ENCODE assay signal across 8 cellular contexts in genomic region chr1:182603646-182604127, GRCh38. TPM values are rescaled to one million over a fixed set of nuclear protein-coding genes. Genes with fewer than 3 reads are reported as not detected.
A peak's percentile ranks its signal among the peaks of the same experiment; 100 is the strongest.
DNase-seq lines count a peak whose midpoint lies in the region; ATAC-seq and TF ChIP-seq lines count a peak whose summit lies in the region.

No MANE protein-coding gene starts in this region.

- DNase-seq in SJSA1 (ENCODE audit: low read depth in 1 of 2, low spot score in 2 of 2) = no peak
- DNase-seq in suprapubic skin (ENCODE audit: low spot score in 2 of 2) = peak in 1 of 2 donors; percentile 71
- no peak for DNase-seq in ureter (ENCODE audit: low spot score)
- DNase-seq in activated T-helper 1 cell treated with anti-CD3 and anti-CD28 coated beads, Interleukin-12 subunit alpha, Interleukin-12 subunit beta, Interleukin-2, Interleukin-4 antibody, amounts not matched to agents 30 ng/mL and 10 ng/mL and 1 ng/mL, durations not matched to agents 14 hours and 24 hours and 36 hours (ENCODE audit: low spot score) = no peak

- H3K9ac ChIP-seq in iPS-18a (ENCODE audit: low read length) = peak overlapping the region; percentile 27

- no peaks in the 10 kb centered on the region for H3K9me2 ChIP-seq in DOHH2 (replicated peaks; ENCODE audit: control insufficient read depth, low read length)

- H3K4me1 Mint-ChIP-seq in activated T-helper 1 cell treated with anti-CD3 and anti-CD28 coated beads, Interleukin-12 subunit alpha, Interleukin-12 subunit beta, Interleukin-2, Interleukin-4 antibody, amounts not matched to agents 30 ng/mL and 10 ng/mL and 1 ng/mL, durations not matched to agents 14 hours and 24 hours and 36 hours (ENCODE audit: low read depth) = peaks cover 45% of the 10 kb centered on the region

- H3K4me1 ChIP-seq in DOHH2 (ENCODE audit: control insufficient read depth, low read length) = peaks cover 62% of the 10 kb centered on the region
- peaks cover 39% of the 10 kb centered on the region for H3K4me1 ChIP-seq in SJSA1 (replicated peaks)
- peaks cover 26% of the 10 kb centered on the region for H3K4me1 ChIP-seq in iPS-18a (ENCODE audit: control insufficient read depth, low read depth, low read length)
- H3K4me1 ChIP-seq in suprapubic skin = peaks cover 38% of the 10 kb centered on the region

- peaks cover 54% of the 10 kb centered on the region for H3K36me3 ChIP-seq in DOHH2 (ENCODE audit: control insufficient read depth, low read length)
- peaks cover 37% of the 10 kb centered on the region for H3K36me3 ChIP-seq in SJSA1
- peaks cover 13% of the 10 kb centered on the region for H3K36me3 ChIP-seq in iPS-18a (ENCODE audit: control insufficient read depth, low read depth, low read length)
- H3K36me3 ChIP-seq in suprapubic skin = peaks cover 8% of the 10 kb centered on the region

- no peaks in the 10 kb centered on the region for H3K27me3 ChIP-seq in DOHH2 (ENCODE audit: control insufficient read depth, low read length)
- no peaks in the 10 kb centered on the region for H3K27me3 ChIP-seq in SJSA1 (replicated peaks)
- H3K27me3 ChIP-seq in iPS-18a (ENCODE audit: control insufficient read depth, insufficient read depth, low read length) = peaks cover 41% of the 10 kb centered on the region
- H3K27me3 ChIP-seq in suprapubic skin = no peaks in the 10 kb centered on the region

- H4K20me1 ChIP-seq in DOHH2 (ENCODE audit: control insufficient read depth, insufficient read depth, low read depth, low read length) = peaks cover 24% of the 10 kb centered on the region

- peak overlapping the region; percentile 95 for H3K4me2 ChIP-seq in DOHH2 (ENCODE audit: low read length)

- H3K27ac ChIP-seq in DOHH2 (ENCODE audit: low read depth, low read length) (peak overlapping the region; percentile 61), SJSA1 (peak overlapping the region; percentile 13; the same call in 1 of the 2 replicates), iPS-18a (ENCODE audit: low read length) (no peak overlapping the region), suprapubic skin (peak overlapping the region; percentile 39)

- no peaks in the 10 kb centered on the region for H3K9me3 ChIP-seq in DOHH2 (ENCODE audit: control insufficient read depth, insufficient read depth, low read length)
- no peaks in the 10 kb centered on the region for H3K9me3 ChIP-seq in SJSA1 (replicated peaks)
- no peaks in the 10 kb centered on the region for H3K9me3 ChIP-seq in iPS-18a (ENCODE audit: control insufficient read depth, low read depth, low read length)
- H3K9me3 ChIP-seq in suprapubic skin = no peaks in the 10 kb centered on the region

- intact Hi-C loops in activated T-helper 1 cell treated with anti-CD3 and anti-CD28 coated beads, Interleukin-12 subunit alpha, Interleukin-12 subunit beta, Interleukin-2, Interleukin-4 antibody, amounts not matched to agents 30 ng/mL and 10 ng/mL and 1 ng/mL, durations not matched to agents 14 hours and 24 hours and 36 hours (cut with micrococcal nuclease) = loop anchor here (1.0 to 10.0 kb wide), 10 partner anchors 12 to 869 kb away; partner anchors contain the start of genes DHX9 and SMG7

- peaks cover 18% of the 10 kb centered on the region for H3F3A ChIP-seq in DOHH2 (ENCODE audit: control insufficient read depth, insufficient read depth)

- no peak overlapping the region for H3K27ac Mint-ChIP-seq in activated T-helper 1 cell treated with anti-CD3 and anti-CD28 coated beads, Interleukin-12 subunit alpha, Interleukin-12 subunit beta, Interleukin-2, Interleukin-4 antibody, amounts not matched to agents 30 ng/mL and 10 ng/mL and 1 ng/mL, durations not matched to agents 14 hours and 24 hours and 36 hours

- H3K79me2 ChIP-seq in DOHH2 (ENCODE audit: control insufficient read depth, low read length) = peaks cover 45% of the 10 kb centered on the region

- no peaks in the 10 kb centered on the region for H3K9me3 Mint-ChIP-seq in activated T-helper 1 cell treated with anti-CD3 and anti-CD28 coated beads, Interleukin-12 subunit alpha, Interleukin-12 subunit beta, Interleukin-2, Interleukin-4 antibody, amounts not matched to agents 30 ng/mL and 10 ng/mL and 1 ng/mL, durations not matched to agents 14 hours and 24 hours and 36 hours

- TF ChIP-seq CTCF in DOHH2 (IDR thresholded peaks at IDR 0.05; ENCODE audit: low read depth, low read length, poor library complexity, severe bottlenecking) (no peak), suprapubic skin (IDR thresholded peaks at IDR 0.05) (no peak)

- no peak for TF ChIP-seq POLR2A in suprapubic skin (IDR thresholded peaks at IDR 0.05)

- 6% methylated on average over 3 of the region's 9 CpGs for WGBS in suprapubic skin

- peaks cover 2% of the 10 kb centered on the region for H3K27me3 Mint-ChIP-seq in activated T-helper 1 cell treated with anti-CD3 and anti-CD28 coated beads, Interleukin-12 subunit alpha, Interleukin-12 subunit beta, Interleukin-2, Interleukin-4 antibody, amounts not matched to agents 30 ng/mL and 10 ng/mL and 1 ng/mL, durations not matched to agents 14 hours and 24 hours and 36 hours (ENCODE audit: insufficient read depth)

- H3K36me3 Mint-ChIP-seq in activated T-helper 1 cell treated with anti-CD3 and anti-CD28 coated beads, Interleukin-12 subunit alpha, Interleukin-12 subunit beta, Interleukin-2, Interleukin-4 antibody, amounts not matched to agents 30 ng/mL and 10 ng/mL and 1 ng/mL, durations not matched to agents 14 hours and 24 hours and 36 hours (ENCODE audit: low read depth) = peaks cover 8% of the 10 kb centered on the region

- peak overlapping the region; percentile 87 for H3K4me3 ChIP-seq in DOHH2 (ENCODE audit: low read length)
- H3K4me3 ChIP-seq in SJSA1 = peak overlapping the region; percentile 45
- peak overlapping the region; percentile 61 for H3K4me3 ChIP-seq in iPS-18a (ENCODE audit: low read length)
- peak overlapping the region; percentile 47 for H3K4me3 ChIP-seq in suprapubic skin

- H3K4me3 Mint-ChIP-seq in activated T-helper 1 cell treated with anti-CD3 and anti-CD28 coated beads, Interleukin-12 subunit alpha, Interleukin-12 subunit beta, Interleukin-2, Interleukin-4 antibody, amounts not matched to agents 30 ng/mL and 10 ng/mL and 1 ng/mL, durations not matched to agents 14 hours and 24 hours and 36 hours = no peak overlapping the region

- TF ChIP-seq EP300 in suprapubic skin (IDR thresholded peaks at IDR 0.05) = no peak

- ATAC-seq in GM21825 (IDR thresholded peaks at IDR 0.05; ENCODE audit: unreplicated experiment) (peak; percentile 1), HG03025 (IDR thresholded peaks at IDR 0.05; ENCODE audit: low FRiP score, unreplicated experiment) (no peak)

RNA-seq across cellular contexts. Expression of gene RGS16, which starts 0.5 kb away (rescaled TPM):
- total RNA-seq in SJSA1 (2014; rRNA removed; shearing (Covaris generic)) = 5.0 and 5.7 TPM in 2 replicates
- total RNA-seq in suprapubic skin (1 to 10 TPM in 2 of 4 donors, under 1 TPM in 2; 0.40 to 3.6 (median 1.8) TPM), ureter (22.4 TPM)
- total RNA-seq in activated T-helper 1 cell treated with anti-CD3 and anti-CD28 coated beads, Interleukin-12 subunit alpha, Interleukin-12 subunit beta, Interleukin-2, Interleukin-4 antibody, amounts not matched to agents 30 ng/mL and 10 ng/mL and 1 ng/mL, durations not matched to agents 14 hours and 24 hours and 36 hours = 138 and 143 TPM in 2 replicates

RNA-seq across cellular contexts. Expression of gene RNASEL, which starts 14.6 kb away (rescaled TPM):
- 8.8 and 11.5 TPM in 2 replicates for total RNA-seq in SJSA1 (2014; rRNA removed; shearing (Covaris generic))
- total RNA-seq in suprapubic skin (10 to 100 TPM in 1 of 4 donors, 1 to 10 TPM in 3; 4.1 to 10.7 (median 6.2) TPM), ureter (15.0 TPM)
- total RNA-seq in activated T-helper 1 cell treated with anti-CD3 and anti-CD28 coated beads, Interleukin-12 subunit alpha, Interleukin-12 subunit beta, Interleukin-2, Interleukin-4 antibody, amounts not matched to agents 30 ng/mL and 10 ng/mL and 1 ng/mL, durations not matched to agents 14 hours and 24 hours and 36 hours = 4.6 and 5.0 TPM in 2 replicates
